In the genomic region with DNA sequence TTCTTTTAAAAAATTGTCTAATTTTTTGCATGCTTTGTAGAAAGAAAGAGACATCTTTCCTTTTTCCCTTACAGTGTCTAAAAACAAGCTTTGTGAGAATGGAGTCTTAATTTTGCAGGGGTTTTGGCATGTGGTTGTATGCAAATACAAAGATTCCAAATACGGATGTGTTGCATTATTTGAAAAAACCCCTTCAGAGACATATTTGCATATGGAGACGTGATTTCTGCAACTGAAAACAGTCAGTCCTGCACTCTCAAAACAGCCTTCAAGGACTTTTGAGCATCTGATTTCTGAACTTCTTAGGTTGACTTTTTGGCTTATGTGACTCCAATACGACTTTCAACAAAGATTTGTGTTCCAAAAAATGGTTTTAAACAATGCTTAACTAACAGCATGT, we compare ENCODE assay signal across 11 cellular contexts.
DNase-seq lines count a peak whose midpoint lies in the region; ATAC-seq lines count a peak whose summit lies in the region.
"Had no signal": no experiment of that assay in that cellular context is flagged by ENCODE, and none has a peak within 500 bp of the region (broad histone marks: within the 10 kb centered on the region; RNA-seq: fewer than 3 reads in every experiment).

No MANE protein-coding gene starts in this region.

- DNase-seq in germinal center (ENCODE audit: low spot score) (peak; percentile 33), iPS-NIHi11 (ENCODE audit: low spot score) (no peak), GM03348 (ENCODE audit: low spot score) (no peak), amygdala (lab: John Stamatoyannopoulos, UW) (no peak)
- no peak for DNase-seq in activated CD8-positive, alpha-beta memory T cell treated with anti-CD3 and anti-CD28 coated beads, Interleukin-2, amount 50 U/mL, for 48 hours
- DNase-seq: left ventricle myocardium superior; NCI-H1417; stimulated activated CD4-positive, alpha-beta T cell treated with anti-CD3 and anti-CD28 coated beads, Interleukin-4, amount 100 ng/mL, for 4 hours had no signal

- peak; percentile 78 for ATAC-seq in GM18508 (IDR thresholded peaks at IDR 0.05; ENCODE audit: insufficient read depth, unreplicated experiment)
- peak; percentile 93 for ATAC-seq in GM21390 (IDR thresholded peaks at IDR 0.05; ENCODE audit: unreplicated experiment)
- ATAC-seq in HG03175 (IDR thresholded peaks at IDR 0.05; ENCODE audit: unreplicated experiment) = peak; percentile 92
- ATAC-seq: left ventricle myocardium superior had no signal
